8 cellular contexts compared by ENCODE assay signal in the genomic region with DNA sequence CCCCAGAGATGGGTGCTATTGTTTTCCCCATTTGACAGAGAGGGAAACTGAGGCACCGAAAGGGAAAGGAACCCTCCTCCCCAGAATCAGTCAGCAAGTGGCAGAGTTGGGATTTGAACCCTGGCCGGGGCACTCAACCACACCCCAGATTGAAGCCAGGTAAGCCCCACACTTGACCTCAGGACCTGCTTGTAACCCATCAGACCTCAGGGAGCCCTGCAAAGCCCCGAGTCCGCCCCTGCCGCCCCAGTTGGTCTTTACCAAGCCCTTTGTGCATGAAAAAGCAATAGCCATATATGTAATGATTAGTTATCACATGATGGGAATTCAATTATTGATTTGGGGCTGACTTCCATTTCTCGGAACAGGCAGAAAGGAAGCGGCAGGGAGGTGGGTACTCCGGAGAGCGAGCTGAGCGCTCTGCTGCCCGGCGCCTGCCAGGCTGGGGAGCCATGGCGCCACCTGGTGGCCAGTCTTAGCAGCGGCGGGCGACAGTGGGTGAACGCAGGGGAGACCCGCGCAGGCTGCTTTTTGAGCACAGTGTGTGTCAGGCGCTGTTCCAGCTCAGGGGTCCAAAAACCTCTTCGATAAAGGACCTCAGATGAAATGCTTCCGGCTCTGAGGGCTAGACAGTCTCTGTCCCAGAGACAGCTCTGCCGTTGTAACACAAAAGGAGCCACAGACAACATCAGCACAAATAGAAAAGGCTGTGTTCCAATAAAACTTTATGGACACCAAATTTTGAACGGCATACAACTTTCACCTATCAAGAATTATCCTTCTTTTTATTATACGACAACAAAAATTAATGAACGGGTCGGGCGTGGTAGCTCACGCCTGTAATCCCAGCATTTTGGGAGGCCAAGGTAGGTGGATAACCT.
DNase-seq lines count a peak whose midpoint lies in the region; ATAC-seq and TF ChIP-seq lines count a peak whose summit lies in the region.

No MANE protein-coding gene starts in this region.

- H3K9ac ChIP-seq in HCT116 (ENCODE audit: low read length) = no peak overlapping the region

- no peak overlapping the region for H3K27ac Mint-ChIP-seq in activated T-cell treated with anti-CD3 and anti-CD28 coated beads, Interleukin-2, amount 50 U/mL, for 24 hours
- H3K27ac Mint-ChIP-seq in nephron progenitor cell = no peak overlapping the region

- POLR2A ChIA-PET in HCT116 (lab: Charles Lee) = interaction anchor here (1.3 kb wide), 1 partner anchor 312 kb away, joined by 9 read pairs; no protein-coding TSS in a partner anchor
- POLR2A ChIA-PET in PC-9 (lab: Charles Lee; ENCODE audit: unreplicated experiment) = no interaction called here

- H3K36me3 ChIP-seq in HCT116 (ENCODE audit: control insufficient read depth in 1 of 2, insufficient read depth in 2 of 2, low read length in 2 of 2) (no peaks in the 10 kb centered on the region), PC-9 (ENCODE audit: low read depth) (no peaks in the 10 kb centered on the region)

- H2AFZ ChIP-seq in HCT116 (ENCODE audit: low read depth, low read length, poor library complexity, severe bottlenecking) = peak overlapping the region; percentile 95
- H2AFZ ChIP-seq in PC-9 = no peak overlapping the region

- H3K4me3 Mint-ChIP-seq in activated T-cell treated with anti-CD3 and anti-CD28 coated beads, Interleukin-2, amount 50 U/mL, for 24 hours = no peak overlapping the region
- H3K4me3 Mint-ChIP-seq in nephron progenitor cell = no peak overlapping the region

- TF ChIP-seq RAD21 in HCT116 (IDR thresholded peaks at IDR 0.05; ENCODE audit: low read depth) = peak; percentile 89

- DNase-seq in HCT116 (ENCODE audit: low read depth, low spot score) = peak; percentile 49
- DNase-seq in PC-9 = peak in 1 of 2 experiments; percentile 69
- DNase-seq in activated T-cell treated with anti-CD3 and anti-CD28 coated beads, Interleukin-2, amount 50 U/mL, for 24 hours = peak; percentile 92
- DNase-seq in fibroblast of gingiva (ENCODE audit: low read depth) = peak; percentile 34
- DNase-seq in nephron progenitor cell = peak; percentile 92
- DNase-seq in stimulated activated naive CD4-positive, alpha-beta T cell treated with Interleukin-2 at 50 U/mL for 16 hours (lab: John Stamatoyannopoulos, UW) = peak; percentile 70

- no peaks in the 10 kb centered on the region for H3K36me3 Mint-ChIP-seq in activated T-cell treated with anti-CD3 and anti-CD28 coated beads, Interleukin-2, amount 50 U/mL, for 24 hours (ENCODE audit: low read depth)
- H3K36me3 Mint-ChIP-seq in nephron progenitor cell (ENCODE audit: low read depth) = no peaks in the 10 kb centered on the region

- H3K27me3 ChIP-seq in HCT116 (ENCODE audit: insufficient read depth, low read length) (no peaks in the 10 kb centered on the region), PC-9 (ENCODE audit: insufficient read depth, low read depth) (peaks cover 29% of the 10 kb centered on the region)

- BruUV-seq in HCT116 (replicated peaks; lab: Mats Ljungman, UMichigan) (no TSS peak), PC-9 (replicated peaks; lab: Mats Ljungman, UMichigan) (no TSS peak)

- H3K79me2 ChIP-seq in HCT116 (ENCODE audit: insufficient read depth, low read length) (no peaks in the 10 kb centered on the region), PC-9 (ENCODE audit: low read depth) (no peaks in the 10 kb centered on the region)

- no peaks in the 10 kb centered on the region for H3K9me3 Mint-ChIP-seq in activated T-cell treated with anti-CD3 and anti-CD28 coated beads, Interleukin-2, amount 50 U/mL, for 24 hours
- no peaks in the 10 kb centered on the region for H3K9me3 Mint-ChIP-seq in nephron progenitor cell

- H4K20me1 ChIP-seq in HCT116 (ENCODE audit: insufficient read depth) = no peaks in the 10 kb centered on the region
- no peaks in the 10 kb centered on the region for H4K20me1 ChIP-seq in PC-9 (ENCODE audit: insufficient read depth)

- no peak for TF ChIP-seq POLR2A in HCT116 (IDR thresholded peaks at IDR 0.05; ENCODE audit: borderline replicate concordance, extremely low read depth, insufficient read depth, insufficient read length)

- ATAC-seq in HCT116 (peak; percentile 100), GM18867 (IDR thresholded peaks at IDR 0.05; ENCODE audit: unreplicated experiment) (no peak)

- H3K4me1 ChIP-seq in HCT116 (ENCODE audit: control insufficient read depth in 1 of 2, insufficient read depth in 2 of 2, low read length in 2 of 2) = peaks cover 0 to 10% of the 10 kb centered on the region in 2 experiments; a peak in 2 of 4 replicates
- H3K4me1 ChIP-seq in PC-9 (replicated peaks; ENCODE audit: insufficient read depth) = no peaks in the 10 kb centered on the region

- CTCF ChIA-PET in HCT116 (lab: Charles Lee) (interaction anchor here (0.6 to 2.4 kb wide), 17 partner anchors 8 to 624 kb away, joined by 3 to 42 read pairs (median 4); no protein-coding TSS in a partner anchor), PC-9 (lab: Charles Lee) (interaction anchor here (0.6 to 0.7 kb wide), 2 partner anchors 70 to 962 kb away, joined by 3 to 10 read pairs; no protein-coding TSS in a partner anchor)

- H3K4me3 ChIP-seq in HCT116 (replicated peaks in 1 of 2; ENCODE audit: low read depth in 1 of 2, low read length in 2 of 2) = peak overlapping the region; percentile 26 to 41
- no peak overlapping the region for H3K4me3 ChIP-seq in PC-9

- intact Hi-C loops in HCT116 (cut with micrococcal nuclease) = loop anchor here (1.0 kb wide), 3 partner anchors 223 to 312 kb away; no protein-coding TSS in a partner anchor
- intact Hi-C loops in PC-9 (cut with micrococcal nuclease; ENCODE audit: unreplicated experiment) = loop anchor here (1.0 kb wide), 1 partner anchor 312 kb away; no protein-coding TSS in a partner anchor

- TF ChIP-seq CTCF in C4-2B (conservative IDR thresholded peaks at IDR 0.05) = peak; percentile 99
- TF ChIP-seq CTCF in HCT116 (IDR thresholded peaks at IDR 0.05 in 2 of 3, conservative IDR thresholded peaks at IDR 0.05 in 1 of 3; ENCODE audit: borderline replicate concordance in 1 of 3, insufficient read depth in 1 of 3, low read depth in 2 of 3, low read length in 2 of 3) = peak; percentile 93 to 98 (median 98)
- peak; percentile 97 for TF ChIP-seq CTCF in PC-9 (conservative IDR thresholded peaks at IDR 0.05)
- TF ChIP-seq CTCF in nephron progenitor cell (IDR thresholded peaks at IDR 0.05) = peak; percentile 98

- H3K9me2 ChIP-seq in HCT116 (ENCODE audit: insufficient read depth) (no peaks in the 10 kb centered on the region), PC-9 (ENCODE audit: insufficient read depth) (no peaks in the 10 kb centered on the region)

- H3K9me3 ChIP-seq in HCT116 (ENCODE audit: control insufficient read depth in 1 of 2, insufficient read depth in 1 of 2, low read depth in 1 of 2, low read length in 2 of 2) (no peaks in the 10 kb centered on the region), PC-9 (ENCODE audit: insufficient read depth, low read depth) (no peaks in the 10 kb centered on the region)

- H3K27me3 Mint-ChIP-seq in activated T-cell treated with anti-CD3 and anti-CD28 coated beads, Interleukin-2, amount 50 U/mL, for 24 hours = peaks cover 13% of the 10 kb centered on the region
- peaks cover 38% of the 10 kb centered on the region for H3K27me3 Mint-ChIP-seq in nephron progenitor cell (ENCODE audit: low read depth, poor library complexity)

- H3K27ac ChIP-seq in C4-2B (no peak overlapping the region), HCT116 (ENCODE audit: low read depth, low read length) (no peak overlapping the region), PC-9 (no peak overlapping the region)

- H3K4me2 ChIP-seq in HCT116 (ENCODE audit: low read length) = peak overlapping the region; percentile 85
- no peak overlapping the region for H3K4me2 ChIP-seq in PC-9

- RAD21 ChIA-PET in HCT116 (lab: Charles Lee; ENCODE audit: low non-redundant PET in 1 of 2, low total read pairs in 2 of 2, uncharacterized antibody in 2 of 2, unreplicated experiment in 2 of 2) = interaction anchor here (0.6 to 1.2 kb wide), 5 partner anchors 26 to 312 kb away, joined by 3 to 8 read pairs (median 3); no protein-coding TSS in a partner anchor

- H3F3A ChIP-seq in PC-9 (ENCODE audit: insufficient read depth, low read depth) = no peaks in the 10 kb centered on the region

- H3K4me1 Mint-ChIP-seq in activated T-cell treated with anti-CD3 and anti-CD28 coated beads, Interleukin-2, amount 50 U/mL, for 24 hours (ENCODE audit: low read depth) = peaks cover 4% of the 10 kb centered on the region
- no peaks in the 10 kb centered on the region for H3K4me1 Mint-ChIP-seq in nephron progenitor cell

TF ChIP-seq in HCT116, 20 proteins besides CTCF, POLR2A, EP300 and RAD21:
- TF ChIP-seq, protein P1, sequence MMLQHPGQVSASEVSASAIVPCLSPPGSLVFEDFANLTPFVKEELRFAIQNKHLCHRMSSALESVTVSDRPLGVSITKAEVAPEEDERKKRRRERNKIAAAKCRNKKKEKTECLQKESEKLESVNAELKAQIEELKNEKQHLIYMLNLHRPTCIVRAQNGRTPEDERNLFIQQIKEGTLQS (IDR thresholded peaks at IDR 0.05) = no peak
- TF ChIP-seq YY1 (IDR thresholded peaks at IDR 0.05; ENCODE audit: extremely low read depth, insufficient replicate concordance, low read depth, low read length) = peak; percentile 38
- TF ChIP-seq TCF7L2 (IDR thresholded peaks at IDR 0.05; ENCODE audit: borderline replicate concordance, extremely low read depth, insufficient read depth, insufficient read length) = no peak
- TF ChIP-seq EZH2 (IDR thresholded peaks at IDR 0.05) = no peak
TF ChIP-seq in HCT116: peak in this region for 1.
